Comparison of ENCODE assay signal across 26 cellular contexts in genomic region chr7:70578131-70578530, GRCh38.
"Had no signal": no experiment of that assay in that cellular context is flagged by ENCODE, and none has a peak within 500 bp of the region (broad histone marks: within the 10 kb centered on the region; RNA-seq: fewer than 3 reads in every experiment).

No MANE protein-coding gene starts in this region.

- H3K4me1 ChIP-seq: testis, thyroid gland, transverse colon, upper lobe of left lung, upper lobe of right lung, uterus, vagina had no signal

- DNase-seq: stimulated activated CD4-positive, alpha-beta T cell treated with anti-CD3 and anti-CD28 coated beads, Interleukin-2, amount 100 ng/mL, for 48 hours; stimulated activated CD4-positive, alpha-beta T cell treated with anti-CD3 and anti-CD28 coated beads, Interleukin-4, amount 100 ng/mL, for 1 hour; stimulated activated CD4-positive, alpha-beta T cell treated with anti-CD3 and anti-CD28 coated beads, Interleukin-4, amount 100 ng/mL, for 24 hours; stimulated activated CD4-positive, alpha-beta T cell treated with anti-CD3 and anti-CD28 coated beads, Interleukin-4, amount 100 ng/mL, for 4 hours; stimulated activated CD8-positive, alpha-beta memory T cell treated with anti-CD3 and anti-CD28 coated beads, Interleukin-4, amount 100 ng/mL, for 48 hours; stimulated activated naive B cell treated with anti-CD40 and anti-IgM and Interleukin-4, amounts not matched to agents 10 μg/mL and 1 μg/mL and 100 μg/mL, for 72 hours; stimulated activated naive CD4-positive, alpha-beta T cell; stimulated activated naive CD4-positive, alpha-beta T cell treated with Interleukin-2 at 50 U/mL for 16 hours; stimulated activated naive CD8-positive, alpha-beta T cell treated with anti-CD3 and anti-CD28 coated beads, Interleukin-15, amount 100 ng/mL, for 72 hours; stimulated activated naive CD8-positive, alpha-beta T cell treated with anti-CD3 and anti-CD28 coated beads, Interleukin-15, Interleukin-2, amounts not matched to agents 100 U/mL and 50 U/mL, for 24 hours; stomach; substantia nigra; testis; thyroid gland; tibial artery; transverse colon; upper lobe of left lung; upper lobe of right lung; uterus had no signal

- H3K27ac ChIP-seq: stomach, suprapubic skin, testis, thoracic aorta, thyroid gland, tibial artery, tibial nerve, transverse colon, upper lobe of left lung, upper lobe of right lung, uterus, vagina had no signal

- FAIRE-seq: urothelium cell line had no signal

- H3K4me3 ChIP-seq: stomach, suprapubic skin, testis, thoracic aorta, thyroid gland, tibial artery, tibial nerve, transverse colon, upper lobe of left lung, upper lobe of right lung, uterus, vagina had no signal

- H3K9me3 ChIP-seq: stomach, suprapubic skin, testis, thoracic aorta, thyroid gland, tibial artery, tibial nerve, transverse colon, upper lobe of left lung, upper lobe of right lung, uterus, vagina had no signal

- H3K36me3 ChIP-seq: stomach, suprapubic skin, thoracic aorta, thyroid gland, tibial artery, tibial nerve, transverse colon, upper lobe of left lung, upper lobe of right lung, uterus, vagina had no signal

- H3K27me3 ChIP-seq: stomach, suprapubic skin, testis, thyroid gland, tibial artery, tibial nerve, transverse colon, upper lobe of left lung, upper lobe of right lung, uterus, vagina had no signal

- ATAC-seq: stimulated activated effector memory CD8-positive, alpha-beta T cell treated with anti-CD3 and anti-CD28 coated beads, Interleukin-12 subunit alpha, Interleukin-12 subunit beta, amount 100 ng/mL, for 72 hours; stimulated activated memory B cell treated with anti-CD40 and anti-IgM and Interleukin-4, amounts not matched to agents 10 μg/mL and 1 μg/mL and 100 μg/mL, for 72 hours; stimulated activated naive B cell treated with anti-CD40 and anti-IgM and Interleukin-4, amounts not matched to agents 10 μg/mL and 1 μg/mL and 100 μg/mL, for 72 hours; stimulated activated naive CD8-positive, alpha-beta T cell treated with anti-CD3 and anti-CD28 coated beads, Interleukin-15, amount 100 ng/mL, for 72 hours; stimulated activated naive CD8-positive, alpha-beta T cell treated with anti-CD3 and anti-CD28 coated beads, Interleukin-15, Interleukin-2, amounts not matched to agents 100 U/mL and 50 U/mL, for 24 hours; upper lobe of right lung had no signal
